ENCODE assay signal across 14 cellular contexts in genomic region chr20:61631770-61632169, GRCh38.
DNase-seq lines count a peak whose midpoint lies in the region; ATAC-seq and TF ChIP-seq lines count a peak whose summit lies in the region.
"Had no signal": no experiment of that assay in that cellular context is flagged by ENCODE, and none has a peak within 500 bp of the region (broad histone marks: within the 10 kb centered on the region; RNA-seq: fewer than 3 reads in every experiment).

No MANE protein-coding gene starts in this region.

- peaks cover 4% of the 10 kb centered on the region; the same call in 1 of the 2 replicates for H3K9me3 Mint-ChIP-seq in WTC11
- H3K9me3 Mint-ChIP-seq: CD8-positive, alpha-beta T cell had no signal

- no peaks in the 10 kb centered on the region for H3K36me3 Mint-ChIP-seq in WTC11
- H3K36me3 Mint-ChIP-seq: CD14-positive monocyte; CD8-positive, alpha-beta T cell had no signal

- H3K27ac ChIP-seq in HCT116 (ENCODE audit: low read depth, low read length) (no peak overlapping the region), suprapubic skin (no peak overlapping the region), colonic mucosa (no peak overlapping the region)
- H3K27ac ChIP-seq: 22Rv1 had no signal

- TF ChIP-seq RAD21 in HCT116 (IDR thresholded peaks at IDR 0.05; ENCODE audit: low read depth): no peak

- BruUV-seq in HCT116 (replicated peaks; lab: Mats Ljungman, UMichigan): no TSS peak

- H3K27ac Mint-ChIP-seq in WTC11: no peak overlapping the region
- H3K27ac Mint-ChIP-seq: CD14-positive monocyte; CD8-positive, alpha-beta T cell had no signal

- DNase-seq in NCI-H748 (lab: John Stamatoyannopoulos, UW; ENCODE audit: unreplicated experiment): peak; percentile 41
- no peak for DNase-seq in NCI-H748 treated with DMSO at 0.1 percent for 48 hours (lab: John Stamatoyannopoulos, UW)
- DNase-seq in HCT116 (ENCODE audit: low read depth, low spot score): no peak
- no peak for DNase-seq in WTC11 (ENCODE audit: low spot score)
- DNase-seq in iPS-NIHi7 (ENCODE audit: extremely low spot score): peak; percentile 57
- no peak for DNase-seq in pons (ENCODE audit: low spot score)
- no peak for DNase-seq in suprapubic skin (ENCODE audit: low spot score in 2 of 2)
- DNase-seq in colonic mucosa: no peak
- DNase-seq: Caco-2; CD8-positive, alpha-beta T cell; DND-41; GF-D8 had no signal

- no peaks in the 10 kb centered on the region for H4K20me1 ChIP-seq in HCT116 (ENCODE audit: insufficient read depth)

- no peaks in the 10 kb centered on the region for H3K79me2 ChIP-seq in HCT116 (ENCODE audit: insufficient read depth, low read length)

- TF ChIP-seq CTCF in HCT116 (IDR thresholded peaks at IDR 0.05 in 2 of 3, conservative IDR thresholded peaks at IDR 0.05 in 1 of 3; ENCODE audit: borderline replicate concordance in 1 of 3, insufficient read depth in 1 of 3, low read depth in 2 of 3, low read length in 2 of 3): no peak
- no peak for TF ChIP-seq CTCF in WTC11 (IDR thresholded peaks at IDR 0.05)
- TF ChIP-seq CTCF in suprapubic skin (IDR thresholded peaks at IDR 0.05): no peak
- no peak for TF ChIP-seq CTCF in colonic mucosa (IDR thresholded peaks at IDR 0.05)

- TF ChIP-seq POLR2A in HCT116 (IDR thresholded peaks at IDR 0.05; ENCODE audit: borderline replicate concordance, extremely low read depth, insufficient read depth, insufficient read length) (no peak), suprapubic skin (IDR thresholded peaks at IDR 0.05) (no peak)

- peaks cover 11% of the 10 kb centered on the region for H3K4me1 Mint-ChIP-seq in WTC11
- H3K4me1 Mint-ChIP-seq: CD14-positive monocyte had no signal

- H3K9ac ChIP-seq in HCT116 (ENCODE audit: low read length): no peak overlapping the region
- H3K9ac ChIP-seq in colonic mucosa (ENCODE audit: low read depth in 2 of 2, low read length in 2 of 2): no peak overlapping the region

- H3K4me3 Mint-ChIP-seq in WTC11: no peak overlapping the region
- H3K4me3 Mint-ChIP-seq: CD14-positive monocyte; CD8-positive, alpha-beta T cell had no signal

- no peak overlapping the region for H3K4me2 ChIP-seq in HCT116 (ENCODE audit: low read length)

- H3K4me1 ChIP-seq in HCT116 (ENCODE audit: control insufficient read depth in 1 of 2, insufficient read depth in 2 of 2, low read length in 2 of 2) (no peaks in the 10 kb centered on the region), suprapubic skin (peaks cover 29% of the 10 kb centered on the region), colonic mucosa (no peaks in the 10 kb centered on the region)
- H3K4me1 ChIP-seq: Caco-2 had no signal

- H3K9me2 ChIP-seq in HCT116 (ENCODE audit: insufficient read depth): no peaks in the 10 kb centered on the region

- POLR2A ChIA-PET in HCT116 (lab: Charles Lee): no interaction called here
- POLR2A ChIA-PET in WTC11 (lab: Charles Lee): no interaction called here

- intact Hi-C loops in HCT116 (cut with micrococcal nuclease): no loop called here
- intact Hi-C loops in colonic mucosa (cut with DNase I): no loop called here

- no peak for TF ChIP-seq EP300 in suprapubic skin (IDR thresholded peaks at IDR 0.05)

- H3K4me3 ChIP-seq in HCT116 (replicated peaks in 1 of 2; ENCODE audit: low read depth in 1 of 2, low read length in 2 of 2) (no peak overlapping the region), suprapubic skin (no peak overlapping the region), colonic mucosa (no peak overlapping the region)

- CTCF ChIA-PET in HCT116 (lab: Charles Lee) (no interaction called here), WTC11 (lab: Charles Lee) (no interaction called here)

- peak; percentile 67 for ATAC-seq in HCT116
- peak; percentile 27; the same call in 1 of the 2 replicates for ATAC-seq in WTC11
- ATAC-seq: CD8-positive, alpha-beta T cell had no signal

- WGBS in suprapubic skin: 73% methylated on average over 8 of the region's 17 CpGs

- peaks cover 41% of the 10 kb centered on the region for H3K27me3 ChIP-seq in HCT116 (ENCODE audit: insufficient read depth, low read length)
- H3K27me3 ChIP-seq in suprapubic skin: peaks cover 34% of the 10 kb centered on the region
- H3K27me3 ChIP-seq in colonic mucosa: no peaks in the 10 kb centered on the region

- RAD21 ChIA-PET in HCT116 (lab: Charles Lee; ENCODE audit: low non-redundant PET in 1 of 2, low total read pairs in 2 of 2, uncharacterized antibody in 2 of 2, unreplicated experiment in 2 of 2): no interaction called here

- H3K9me3 ChIP-seq in HCT116 (ENCODE audit: control insufficient read depth in 1 of 2, insufficient read depth in 1 of 2, low read depth in 1 of 2, low read length in 2 of 2) (no peaks in the 10 kb centered on the region), suprapubic skin (no peaks in the 10 kb centered on the region), colonic mucosa (no peaks in the 10 kb centered on the region)
- H3K9me3 ChIP-seq: Caco-2 had no signal

- no peak overlapping the region for H2AFZ ChIP-seq in HCT116 (ENCODE audit: low read depth, low read length, poor library complexity, severe bottlenecking)

- no peaks in the 10 kb centered on the region; the same call in 1 of the 2 replicates for H3K27me3 Mint-ChIP-seq in WTC11 (ENCODE audit: low read depth)

- H3K36me3 ChIP-seq in HCT116 (ENCODE audit: control insufficient read depth in 1 of 2, insufficient read depth in 2 of 2, low read length in 2 of 2): no peaks in the 10 kb centered on the region
- H3K36me3 ChIP-seq in suprapubic skin: no peaks in the 10 kb centered on the region
- H3K36me3 ChIP-seq in colonic mucosa: no peaks in the 10 kb centered on the region

TF ChIP-seq in HCT116, 20 proteins besides CTCF, POLR2A, EP300 and RAD21 (continues in another document):
- TF ChIP-seq ZNF274 (IDR thresholded peaks at IDR 0.05; ENCODE audit: low read depth, low read length): no peak
- TF ChIP-seq EZH2 (IDR thresholded peaks at IDR 0.05): no peak
- TF ChIP-seq SP1 (IDR thresholded peaks at IDR 0.05; ENCODE audit: low read depth): no peak
- TF ChIP-seq JUND (IDR thresholded peaks at IDR 0.05): no peak
- no peak for TF ChIP-seq ZBTB33 (IDR thresholded peaks at IDR 0.05; ENCODE audit: extremely low read depth, insufficient replicate concordance, low read length)
- no peak for TF ChIP-seq CBX3 (IDR thresholded peaks at IDR 0.05; ENCODE audit: low read depth)
- TF ChIP-seq MAX (IDR thresholded peaks at IDR 0.05): no peak
- TF ChIP-seq POLR2AphosphoS5 (IDR thresholded peaks at IDR 0.05; ENCODE audit: low read depth, low read length): no peak
- no peak for TF ChIP-seq EZH2phosphoT487 (IDR thresholded peaks at IDR 0.05; ENCODE audit: borderline replicate concordance)
- no peak for TF ChIP-seq FOSL1 (IDR thresholded peaks at IDR 0.05; ENCODE audit: low read depth)
- TF ChIP-seq EGR1 (IDR thresholded peaks at IDR 0.05; ENCODE audit: low read depth): no peak
- TF ChIP-seq ELF1 (IDR thresholded peaks at IDR 0.05; ENCODE audit: borderline replicate concordance, low read depth): no peak

TF ChIP-seq in WTC11, 78 proteins besides CTCF, POLR2A, EP300 and RAD21:
- no peak for TF ChIP-seq NR2C2 (CRISPR knock-in tag; IDR thresholded peaks at IDR 0.05)
- no peak for TF ChIP-seq NFE2L1 (CRISPR knock-in tag; IDR thresholded peaks at IDR 0.05)
- TF ChIP-seq NR3C1 (CRISPR knock-in tag; conservative IDR thresholded peaks at IDR 0.05; ENCODE audit: low read depth): no peak
- TF ChIP-seq E2F1 (CRISPR knock-in tag; IDR thresholded peaks at IDR 0.05): no peak
TF ChIP-seq in WTC11: peak in this region for 0.

Comparison
In these comparisons a context has a peak if more than half of its experiments do, and no peak if none do; other contexts are left out.
1. DNase-seq: peak in NCI-H748 (single experiment) and iPS-NIHi7 (single experiment); none in NCI-H748 treated with DMSO at 0.1 percent for 48 hours (single experiment), HCT116 (single experiment), WTC11 (single experiment), pons (single experiment), suprapubic skin (0 of 2) and colonic mucosa (single experiment).